ENCODE assay signal across 28 cellular contexts in genomic region chr6:128036808-128037570, GRCh38.
DNase-seq lines count a peak whose midpoint lies in the region; ATAC-seq and TF ChIP-seq lines count a peak whose summit lies in the region.
"Had no signal": no experiment of that assay in that cellular context is flagged by ENCODE, and none has a peak within 500 bp of the region (broad histone marks: within the 10 kb centered on the region; RNA-seq: fewer than 3 reads in every experiment).

No MANE protein-coding gene starts in this region.

- H2AFZ ChIP-seq in mesenchymal stem cell (ENCODE audit: low read depth, low read length), result no peak overlapping the region
- H2AFZ ChIP-seq: hepatocyte, neural progenitor cell had no signal

- H3K36me3 ChIP-seq in mesenchymal stem cell (ENCODE audit: control insufficient read depth in 1 of 2, insufficient read depth in 2 of 2, low read depth in 1 of 2, low read length in 2 of 2), result peaks cover 0 to 1% of the 10 kb centered on the region in 2 experiments
- H3K36me3 ChIP-seq: brain microvascular endothelial cell, neural progenitor cell had no signal

- H3K4me3 ChIP-seq in cardiac fibroblast (replicated peaks in 1 of 2; ENCODE audit: low read depth in 2 of 2, low read length in 2 of 2) (no peak overlapping the region), mesenchymal stem cell (ENCODE audit: insufficient read depth in 1 of 2, low read depth in 1 of 2, low read length in 2 of 2) (no peak overlapping the region)
- H3K4me3 ChIP-seq: hepatocyte, neural progenitor cell had no signal

- no peak overlapping the region for H2BK15ac ChIP-seq in mesenchymal stem cell (ENCODE audit: low read depth, poor library complexity, severe bottlenecking)

- no peaks in the 10 kb centered on the region for H3K27me3 ChIP-seq in mesenchymal stem cell (ENCODE audit: control insufficient read depth in 1 of 2, insufficient read depth in 1 of 2, low read length in 2 of 2)
- H3K27me3 ChIP-seq: brain microvascular endothelial cell, hepatocyte, neural progenitor cell had no signal

- H4K8ac ChIP-seq in mesenchymal stem cell (ENCODE audit: low read length), result no peak overlapping the region

- no peak overlapping the region for H4K91ac ChIP-seq in mesenchymal stem cell (ENCODE audit: low read length)

- H3K79me1 ChIP-seq in mesenchymal stem cell (replicated peaks; ENCODE audit: low read length, poor library complexity, severe bottlenecking), result peaks cover 2% of the 10 kb centered on the region

- no peak overlapping the region for H2BK5ac ChIP-seq in mesenchymal stem cell (ENCODE audit: low read depth, low read length, poor library complexity, severe bottlenecking)

- H3K9me3 ChIP-seq in mesenchymal stem cell (ENCODE audit: control insufficient read depth, low read length), result no peaks in the 10 kb centered on the region

- no peak overlapping the region for H3K23ac ChIP-seq in mesenchymal stem cell (ENCODE audit: low read length in 2 of 2)

- H3K4me2 ChIP-seq in mesenchymal stem cell (ENCODE audit: low read length, poor library complexity, severe bottlenecking), result no peak overlapping the region
- H3K4me2 ChIP-seq: hepatocyte, neural progenitor cell had no signal

- H3K4ac ChIP-seq in mesenchymal stem cell (ENCODE audit: low read depth in 1 of 2, low read length in 2 of 2), result no peak overlapping the region

- H3K14ac ChIP-seq in mesenchymal stem cell (ENCODE audit: low read length in 2 of 2), result no peak overlapping the region

- peaks cover 2% of the 10 kb centered on the region for H3K4me1 ChIP-seq in mesenchymal stem cell (ENCODE audit: control insufficient read depth, insufficient read depth, low read depth, low read length)
- H3K4me1 ChIP-seq: neural progenitor cell had no signal

- H3K18ac ChIP-seq in mesenchymal stem cell (ENCODE audit: low read depth in 1 of 2, low read length in 2 of 2), result no peak overlapping the region

- ATAC-seq in HG03354 (IDR thresholded peaks at IDR 0.05; ENCODE audit: poor library complexity, severe bottlenecking, unreplicated experiment), result no peak
- ATAC-seq in GM21515 (IDR thresholded peaks at IDR 0.05; ENCODE audit: unreplicated experiment), result no peak
- ATAC-seq: left cardiac atrium, PC-3, right cardiac atrium, SK-N-SH treated with all-trans-retinoic acid at 6 μM for 48 hours had no signal

- 92% methylated on average over 7 of the region's 7 CpGs for WGBS in mesenchymal stem cell

- H2BK12ac ChIP-seq in mesenchymal stem cell (ENCODE audit: low read length in 2 of 2), result no peak overlapping the region

- no peak overlapping the region for H3K9ac ChIP-seq in mesenchymal stem cell (ENCODE audit: low read length)
- H3K9ac ChIP-seq: neural progenitor cell had no signal

- H2BK120ac ChIP-seq in mesenchymal stem cell (ENCODE audit: low read depth, low read length), result no peak overlapping the region

- no peak overlapping the region for H2AK5ac ChIP-seq in mesenchymal stem cell (ENCODE audit: low read length, severe bottlenecking)

- DNase-seq in COLO829 (ENCODE audit: low spot score) (peak; percentile 2), LHCN-M2 (ENCODE audit: low read depth) (peak; percentile 31), cardiac fibroblast (ENCODE audit: low read depth in 2 of 2) (peak; percentile 12 to 36), mesenchymal stem cell (peak; percentile 30), activated gamma-delta T cell (lab: John Stamatoyannopoulos, UW) (no peak)
- DNase-seq: activated CD4-positive, alpha-beta T cell treated with anti-CD3 and anti-CD28 coated beads, Interleukin-2, amount 10 ng/mL, durations not matched to agents 24 days and 14 days; activated T-cell treated with anti-CD3 and anti-CD28 coated beads, Interleukin-2, amount 50 U/mL, for 24 hours; amniotic stem cell; brain microvascular endothelial cell; CD4-positive, alpha-beta memory T cell; effector CD4-positive, alpha-beta T cell; H9; left cardiac atrium; mammary epithelial cell; NCI-H1105 treated with DMSO at 0.1 percent for 48 hours; NCI-H2081; NCI-H2227 treated with DMSO at 0.1 percent for 48 hours; NCI-H748 treated with DMSO at 0.1 percent for 48 hours; PC-3; right cardiac atrium; stimulated activated CD4-positive, alpha-beta T cell treated with anti-CD3 and anti-CD28 coated beads, Interleukin-2, amount 100 ng/mL, for 48 hours; substantia nigra had no signal

- no peak for TF ChIP-seq CTCF in cardiac fibroblast (IDR thresholded peaks at IDR 0.05; ENCODE audit: low read depth, low read length)

- no peak overlapping the region for H3K27ac ChIP-seq in mesenchymal stem cell (ENCODE audit: low read length, poor library complexity, severe bottlenecking)
- H3K27ac ChIP-seq: brain microvascular endothelial cell, hepatocyte, neural progenitor cell, VCaP had no signal
